21 cellular contexts compared by ENCODE assay signal in the genomic region with DNA sequence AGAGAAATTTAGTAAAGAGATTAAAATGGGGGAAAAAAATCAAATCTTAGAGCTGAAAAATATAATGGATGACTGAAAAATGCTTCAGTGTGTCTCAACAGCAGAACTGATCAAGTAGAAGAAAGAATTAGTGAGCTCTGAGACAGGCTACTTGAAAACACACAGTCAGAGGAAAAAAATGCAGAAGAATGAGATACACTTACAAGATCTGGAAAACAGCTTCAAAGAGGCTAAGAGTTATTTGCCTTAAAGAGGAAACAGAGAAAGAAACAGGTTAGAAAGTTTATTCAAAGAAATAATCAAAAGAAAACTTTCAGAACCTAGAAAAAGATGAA.
DNase-seq lines count a peak whose midpoint lies in the region; ATAC-seq and TF ChIP-seq lines count a peak whose summit lies in the region.
"Had no signal": no experiment of that assay in that cellular context is flagged by ENCODE, and none has a peak within 500 bp of the region (broad histone marks: within the 10 kb centered on the region; RNA-seq: fewer than 3 reads in every experiment).

No MANE protein-coding gene starts in this region.

- H3K9me3 Mint-ChIP-seq in endothelial cell (ENCODE audit: unreplicated experiment) = peaks cover 8% of the 10 kb centered on the region
- peaks cover 49% of the 10 kb centered on the region for H3K9me3 Mint-ChIP-seq in activated T-helper 2 cell treated with anti-CD3 and anti-CD28 coated beads, Interferon-gamma antibody, Interleukin-2, Interleukin-4, amounts not matched to agents 10 μg/mL and 5 μg/mL and 100 μg/mL, durations not matched to agents 14 hours and 24 hours and 36 hours

- H2AFZ ChIP-seq in GM23248 (no peak overlapping the region), IMR-90 (replicated peaks; ENCODE audit: low read length, poor library complexity) (no peak overlapping the region), mesenchymal stem cell (ENCODE audit: low read depth, low read length) (no peak overlapping the region), smooth muscle cell (ENCODE audit: low read depth) (no peak overlapping the region)

- peak overlapping the region; percentile 84 for H3K4me3 Mint-ChIP-seq in endothelial cell (ENCODE audit: unreplicated experiment)
- no peak overlapping the region for H3K4me3 Mint-ChIP-seq in activated T-helper 2 cell treated with anti-CD3 and anti-CD28 coated beads, Interferon-gamma antibody, Interleukin-2, Interleukin-4, amounts not matched to agents 10 μg/mL and 5 μg/mL and 100 μg/mL, durations not matched to agents 14 hours and 24 hours and 36 hours (ENCODE audit: low read depth)
- H3K4me3 Mint-ChIP-seq: activated CD4-positive, alpha-beta T cell treated with anti-CD3 and anti-CD28 coated beads for 36 hours; IgD-negative memory B cell had no signal

- H3K4me1 ChIP-seq in GM23248 (ENCODE audit: insufficient read depth) (no peaks in the 10 kb centered on the region), IMR-90 (ENCODE audit: control insufficient read depth, insufficient read depth, low read length) (no peaks in the 10 kb centered on the region), mesenchymal stem cell (ENCODE audit: control insufficient read depth, insufficient read depth, low read depth, low read length) (no peaks in the 10 kb centered on the region), smooth muscle cell (ENCODE audit: low read depth) (no peaks in the 10 kb centered on the region)
- H3K4me1 ChIP-seq: breast epithelium, testis had no signal

- no peak overlapping the region for H2AK9ac ChIP-seq in IMR-90 (replicated peaks; ENCODE audit: low read depth, low read length, poor library complexity)

- H4K20me1 ChIP-seq in GM23248 (ENCODE audit: insufficient read depth) = no peaks in the 10 kb centered on the region
- H4K20me1 ChIP-seq in IMR-90 (ENCODE audit: insufficient read depth, low read length) = no peaks in the 10 kb centered on the region
- peaks cover 3% of the 10 kb centered on the region for H4K20me1 ChIP-seq in smooth muscle cell (ENCODE audit: low read depth)

- H3K4ac ChIP-seq in IMR-90 (ENCODE audit: low read depth, low read length) = no peak overlapping the region
- H3K4ac ChIP-seq in mesenchymal stem cell (ENCODE audit: low read depth in 1 of 2, low read length in 2 of 2) = no peak overlapping the region

- no peak overlapping the region for H2BK120ac ChIP-seq in IMR-90 (ENCODE audit: low read depth, low read length)
- no peak overlapping the region for H2BK120ac ChIP-seq in mesenchymal stem cell (ENCODE audit: low read depth, low read length)

- no peaks in the 10 kb centered on the region for H3K4me1 Mint-ChIP-seq in endothelial cell (ENCODE audit: unreplicated experiment)
- H3K4me1 Mint-ChIP-seq in activated T-helper 2 cell treated with anti-CD3 and anti-CD28 coated beads, Interferon-gamma antibody, Interleukin-2, Interleukin-4, amounts not matched to agents 10 μg/mL and 5 μg/mL and 100 μg/mL, durations not matched to agents 14 hours and 24 hours and 36 hours (ENCODE audit: low read depth) = peaks cover 3% of the 10 kb centered on the region
- H3K4me1 Mint-ChIP-seq: activated CD4-positive, alpha-beta T cell treated with anti-CD3 and anti-CD28 coated beads for 36 hours had no signal

- in situ Hi-C loops in GM23248 (cut with MboI) = no loop called here
- in situ Hi-C loops in IMR-90 (cut with MboI; ENCODE audit: low sequenced_read_pairs) = no loop called here

- TF ChIP-seq RAD21 in IMR-90 (IDR thresholded peaks at IDR 0.05; ENCODE audit: low read length) = no peak

- no peak overlapping the region for H2BK15ac ChIP-seq in IMR-90 (ENCODE audit: low read depth, low read length)
- H2BK15ac ChIP-seq in mesenchymal stem cell (ENCODE audit: low read depth, poor library complexity, severe bottlenecking) = no peak overlapping the region

- dilution Hi-C loops in IMR-90 (cut with HindIII; ENCODE audit: low sequenced_read_pairs, unreplicated experiment) = no loop called here

- no TSS peak for BruUV-seq in IMR-90 (replicated peaks; lab: Mats Ljungman, UMichigan)

- H3K79me2 ChIP-seq in GM23248 (ENCODE audit: insufficient read depth) = peaks cover 81% of the 10 kb centered on the region
- no peaks in the 10 kb centered on the region for H3K79me2 ChIP-seq in smooth muscle cell (ENCODE audit: low read depth)

- H3K14ac ChIP-seq in IMR-90 (replicated peaks; ENCODE audit: low read depth, low read length) = no peak overlapping the region
- no peak overlapping the region for H3K14ac ChIP-seq in mesenchymal stem cell (ENCODE audit: low read length in 2 of 2)

- no peak overlapping the region for H4K91ac ChIP-seq in IMR-90 (ENCODE audit: insufficient read depth, low read depth, low read length)
- H4K91ac ChIP-seq in mesenchymal stem cell (ENCODE audit: low read length) = no peak overlapping the region

- H3K9ac ChIP-seq in GM23248 = no peak overlapping the region
- no peak overlapping the region for H3K9ac ChIP-seq in IMR-90 (ENCODE audit: low read depth, low read length)
- H3K9ac ChIP-seq in mesenchymal stem cell (ENCODE audit: low read length) = no peak overlapping the region
- no peak overlapping the region for H3K9ac ChIP-seq in smooth muscle cell (ENCODE audit: low read depth)

- H3K27me3 ChIP-seq in GM23248 (replicated peaks; ENCODE audit: insufficient read depth) (no peaks in the 10 kb centered on the region), IMR-90 (ENCODE audit: control insufficient read depth, insufficient read depth, low read length) (no peaks in the 10 kb centered on the region), mesenchymal stem cell (ENCODE audit: control insufficient read depth in 1 of 2, insufficient read depth in 1 of 2, low read length in 2 of 2) (no peaks in the 10 kb centered on the region), smooth muscle cell (ENCODE audit: low read depth) (no peaks in the 10 kb centered on the region)
- H3K27me3 ChIP-seq: breast epithelium, testis had no signal

- H2AK5ac ChIP-seq in IMR-90 (ENCODE audit: low read depth, low read length) (no peak overlapping the region), mesenchymal stem cell (ENCODE audit: low read length, severe bottlenecking) (no peak overlapping the region)

- H3K27me3 Mint-ChIP-seq in endothelial cell (ENCODE audit: unreplicated experiment) = peaks cover 2% of the 10 kb centered on the region
- H3K27me3 Mint-ChIP-seq in activated T-helper 2 cell treated with anti-CD3 and anti-CD28 coated beads, Interferon-gamma antibody, Interleukin-2, Interleukin-4, amounts not matched to agents 10 μg/mL and 5 μg/mL and 100 μg/mL, durations not matched to agents 14 hours and 24 hours and 36 hours (ENCODE audit: low read depth) = no peaks in the 10 kb centered on the region
- H3K27me3 Mint-ChIP-seq: activated CD4-positive, alpha-beta T cell treated with anti-CD3 and anti-CD28 coated beads for 36 hours; IgD-negative memory B cell; progenitor cell of endocrine pancreas had no signal

- peaks cover 10 to 22% of the 10 kb centered on the region in 2 experiments; a peak in 3 of 4 replicates for H3K79me1 ChIP-seq in IMR-90 (ENCODE audit: low read depth in 1 of 2, low read length in 2 of 2)
- peaks cover 18% of the 10 kb centered on the region for H3K79me1 ChIP-seq in mesenchymal stem cell (replicated peaks; ENCODE audit: low read length, poor library complexity, severe bottlenecking)

- POLR2A ChIA-PET in IMR-90 (lab: Charles Lee; ENCODE audit: unreplicated experiment) = no interaction called here

- no peaks in the 10 kb centered on the region for H3K9me1 ChIP-seq in IMR-90 (ENCODE audit: insufficient read depth, low read length)

- H3K23ac ChIP-seq in IMR-90 (ENCODE audit: low read depth, low read length) = no peak overlapping the region
- no peak overlapping the region for H3K23ac ChIP-seq in mesenchymal stem cell (ENCODE audit: low read length in 2 of 2)

- CTCF ChIA-PET in IMR-90 (lab: Yijun Ruan, JAX) = no interaction called here

- no peak overlapping the region for H2BK5ac ChIP-seq in IMR-90 (ENCODE audit: low read depth, low read length, poor library complexity, severe bottlenecking)
- no peak overlapping the region for H2BK5ac ChIP-seq in mesenchymal stem cell (ENCODE audit: low read depth, low read length, poor library complexity, severe bottlenecking)

- H3F3A ChIP-seq in GM23248 (ENCODE audit: insufficient read depth) = peaks cover 13% of the 10 kb centered on the region
- no peaks in the 10 kb centered on the region for H3F3A ChIP-seq in smooth muscle cell (ENCODE audit: low read depth)

- no peaks in the 10 kb centered on the region for H3K9me3 ChIP-seq in GM23248 (ENCODE audit: low read depth)
- peaks cover 20% of the 10 kb centered on the region for H3K9me3 ChIP-seq in IMR-90 (ENCODE audit: control insufficient read depth, insufficient read depth, low read length)
- H3K9me3 ChIP-seq in mesenchymal stem cell (ENCODE audit: control insufficient read depth, low read length) = peaks cover 55% of the 10 kb centered on the region
- H3K9me3 ChIP-seq in smooth muscle cell (replicated peaks; ENCODE audit: low read depth) = peaks cover 24% of the 10 kb centered on the region
- H3K9me3 ChIP-seq: testis had no signal

- intact Hi-C loops in IMR-90 (cut with micrococcal nuclease) = no loop called here
- intact Hi-C loops in activated T-helper 2 cell treated with anti-CD3 and anti-CD28 coated beads, Interferon-gamma antibody, Interleukin-2, Interleukin-4, amounts not matched to agents 10 μg/mL and 5 μg/mL and 100 μg/mL, durations not matched to agents 14 hours and 24 hours and 36 hours (cut with micrococcal nuclease) = no loop called here

- H3K4me2 ChIP-seq in GM23248 (ENCODE audit: unreplicated experiment) = no peak overlapping the region
- H3K4me2 ChIP-seq in IMR-90 (ENCODE audit: low read depth, low read length) = no peak overlapping the region
- no peak overlapping the region for H3K4me2 ChIP-seq in mesenchymal stem cell (ENCODE audit: low read length, poor library complexity, severe bottlenecking)
- no peak overlapping the region for H3K4me2 ChIP-seq in smooth muscle cell

- H3K36me3 ChIP-seq in GM23248 (ENCODE audit: low read depth) (peaks cover 77% of the 10 kb centered on the region), IMR-90 (ENCODE audit: control insufficient read depth, insufficient read depth, low read length) (peaks cover 29% of the 10 kb centered on the region), mesenchymal stem cell (ENCODE audit: control insufficient read depth in 1 of 2, insufficient read depth in 2 of 2, low read depth in 1 of 2, low read length in 2 of 2) (peaks cover 21 to 95% of the 10 kb centered on the region in 2 experiments), smooth muscle cell (ENCODE audit: low read depth) (peaks cover 36% of the 10 kb centered on the region)
- H3K36me3 ChIP-seq: breast epithelium had no signal

- no peak overlapping the region for H3K27ac Mint-ChIP-seq in endothelial cell (ENCODE audit: unreplicated experiment)
- no peak overlapping the region for H3K27ac Mint-ChIP-seq in activated T-helper 2 cell treated with anti-CD3 and anti-CD28 coated beads, Interferon-gamma antibody, Interleukin-2, Interleukin-4, amounts not matched to agents 10 μg/mL and 5 μg/mL and 100 μg/mL, durations not matched to agents 14 hours and 24 hours and 36 hours
- H3K27ac Mint-ChIP-seq: activated CD4-positive, alpha-beta T cell treated with anti-CD3 and anti-CD28 coated beads for 36 hours; IgD-negative memory B cell had no signal

- H2BK20ac ChIP-seq in IMR-90 (ENCODE audit: low read depth, low read length) = no peak overlapping the region

- H3K4me3 ChIP-seq in GM23248 (no peak overlapping the region), IMR-90 (ENCODE audit: insufficient read depth, low read depth, low read length) (no peak overlapping the region), mesenchymal stem cell (ENCODE audit: insufficient read depth in 1 of 2, low read depth in 1 of 2, low read length in 2 of 2) (peak overlapping the region in 1 of 2 experiments; percentile 7), smooth muscle cell (no peak overlapping the region)
- H3K4me3 ChIP-seq: breast epithelium, testis had no signal

- no peaks in the 10 kb centered on the region for H3K9me2 ChIP-seq in GM23248 (ENCODE audit: insufficient read depth)

- H3K27ac ChIP-seq in GM23248 (no peak overlapping the region), IMR-90 (ENCODE audit: insufficient read depth, low read length) (no peak overlapping the region), mesenchymal stem cell (ENCODE audit: low read length, poor library complexity, severe bottlenecking) (no peak overlapping the region), smooth muscle cell (ENCODE audit: low read depth) (no peak overlapping the region)
- H3K27ac ChIP-seq: breast epithelium, C4-2B, testis had no signal

- no peak for ATAC-seq in IMR-90 (ENCODE audit: low read depth)
- ATAC-seq: left cardiac atrium; Right ventricle myocardium inferior; stimulated activated naive CD8-positive, alpha-beta T cell treated with anti-CD3 and anti-CD28 coated beads, Interleukin-15, Interleukin-2, amounts not matched to agents 100 U/mL and 50 U/mL, for 24 hours had no signal

- no peak for TF ChIP-seq CTCF in IMR-90 (conservative IDR thresholded peaks at IDR 0.05; ENCODE audit: low read depth, low read length)
- no peak for TF ChIP-seq CTCF in endothelial cell (IDR thresholded peaks at IDR 0.05; ENCODE audit: unreplicated experiment)
- TF ChIP-seq CTCF in smooth muscle cell (IDR thresholded peaks at IDR 0.05; ENCODE audit: borderline replicate concordance, insufficient read depth, poor library complexity, severe bottlenecking) = no peak

- no peak overlapping the region for H2BK12ac ChIP-seq in mesenchymal stem cell (ENCODE audit: low read length in 2 of 2)

- H3K56ac ChIP-seq in IMR-90 (ENCODE audit: extremely low read depth, insufficient read depth, low read length) = no peak overlapping the region

- no peak overlapping the region for H3K18ac ChIP-seq in IMR-90 (ENCODE audit: low read depth, low read length)
- no peak overlapping the region for H3K18ac ChIP-seq in mesenchymal stem cell (ENCODE audit: low read depth in 1 of 2, low read length in 2 of 2)

- peak; percentile 2 for DNase-seq in GM23248
- peak; percentile 34 for DNase-seq in IMR-90
- no peak for DNase-seq in endothelial cell (ENCODE audit: low spot score)
- peak; percentile 23 for DNase-seq in mesenchymal stem cell
- DNase-seq in NCI-H2081 (lab: John Stamatoyannopoulos, UW) = no peak
- DNase-seq in activated T-helper 2 cell treated with anti-CD3 and anti-CD28 coated beads, Interferon-gamma antibody, Interleukin-2, Interleukin-4, amounts not matched to agents 10 μg/mL and 5 μg/mL and 100 μg/mL, durations not matched to agents 14 hours and 24 hours and 36 hours (ENCODE audit: low spot score) = no peak
- no peak for DNase-seq in smooth muscle cell (lab: John Stamatoyannopoulos, UW; ENCODE audit: unreplicated experiment)
- DNase-seq: activated gamma-delta T cell treated with Interleukin-2 at 50 U/mL for 16 hours; amniotic stem cell; cortex of kidney; head of caudate nucleus; left cardiac atrium; NCI-H187 treated with DMSO at 0.1 percent for 48 hours; stimulated activated naive CD8-positive, alpha-beta T cell treated with anti-CD3 and anti-CD28 coated beads, Interleukin-15, Interleukin-2, amounts not matched to agents 100 U/mL and 50 U/mL, for 24 hours; testis had no signal

- no peak overlapping the region for H4K5ac ChIP-seq in IMR-90 (ENCODE audit: low read depth, low read length)

- peaks cover 61% of the 10 kb centered on the region for H3K36me3 Mint-ChIP-seq in endothelial cell (ENCODE audit: low read depth, unreplicated experiment)
- H3K36me3 Mint-ChIP-seq in activated T-helper 2 cell treated with anti-CD3 and anti-CD28 coated beads, Interferon-gamma antibody, Interleukin-2, Interleukin-4, amounts not matched to agents 10 μg/mL and 5 μg/mL and 100 μg/mL, durations not matched to agents 14 hours and 24 hours and 36 hours (ENCODE audit: low read depth) = peaks cover 76% of the 10 kb centered on the region

- no peak for TF ChIP-seq POLR2A in IMR-90 (IDR thresholded peaks at IDR 0.05; ENCODE audit: low read depth, low read length)

- H4K8ac ChIP-seq in IMR-90 (ENCODE audit: low read depth in 2 of 2, low read length in 2 of 2) (no peak overlapping the region), mesenchymal stem cell (ENCODE audit: low read length) (no peak overlapping the region)

Comparison
In these comparisons a context has a peak if more than half of its experiments do, and no peak if none do; other contexts are left out.
1. DNase-seq: peak in GM23248 (single experiment), IMR-90 (single experiment) and mesenchymal stem cell (single experiment); none in endothelial cell (single experiment), NCI-H2081 (0 of 2), activated T-helper 2 cell treated with anti-CD3 and anti-CD28 coated beads, Interferon-gamma antibody, Interleukin-2, Interleukin-4, amounts not matched to agents 10 μg/mL and 5 μg/mL and 100 μg/mL, durations not matched to agents 14 hours and 24 hours and 36 hours (single experiment) and smooth muscle cell (single experiment).